Comparison of ENCODE assay signal across 20 cellular contexts in genomic region chr6:7546832-7547714, GRCh38. TPM values are rescaled to one million over a fixed set of nuclear protein-coding genes. Genes with fewer than 3 reads are reported as not detected.
DNase-seq lines count a peak whose midpoint lies in the region; ATAC-seq, FAIRE-seq and TF ChIP-seq lines count a peak whose summit lies in the region.
"Had no signal": no experiment of that assay in that cellular context is flagged by ENCODE, and none has a peak within 500 bp of the region (broad histone marks: within the 10 kb centered on the region; RNA-seq: fewer than 3 reads in every experiment).

No MANE protein-coding gene starts in this region.

- H3K27me3 ChIP-seq in astrocyte (ENCODE audit: insufficient read depth, low read length) (peaks cover 2% of the 10 kb centered on the region), foreskin keratinocyte (no peaks in the 10 kb centered on the region)

- H3K4me1 Mint-ChIP-seq in HFFc6 (ENCODE audit: low read depth) (peaks cover 54% of the 10 kb centered on the region), astrocyte (ENCODE audit: low read depth, unreplicated experiment) (peaks cover 37% of the 10 kb centered on the region)

- H3K4me1 ChIP-seq in astrocyte (ENCODE audit: insufficient read depth, low read length) (peaks cover 8% of the 10 kb centered on the region), foreskin keratinocyte (peaks cover 44% of the 10 kb centered on the region)

- H3K4me3 Mint-ChIP-seq in HFFc6 (no peak overlapping the region), astrocyte (ENCODE audit: unreplicated experiment) (peak overlapping the region; percentile 63)
- H3K4me3 Mint-ChIP-seq: CD8-positive, alpha-beta T cell; H9; stimulated activated naive B cell treated with anti-CD40 and anti-IgM and Interleukin-4, amounts not matched to agents 10 μg/mL and 1 μg/mL and 100 μg/mL, for 72 hours had no signal

- ATAC-seq in foreskin keratinocyte (peak; percentile 21), GM18873 (IDR thresholded peaks at IDR 0.05; ENCODE audit: low FRiP score, unreplicated experiment) (no peak)
- ATAC-seq: CD8-positive, alpha-beta T cell; SK-N-SH treated with all-trans-retinoic acid at 6 μM for 48 hours; stimulated activated naive B cell treated with anti-CD40 and anti-IgM and Interleukin-4, amounts not matched to agents 10 μg/mL and 1 μg/mL and 100 μg/mL, for 72 hours had no signal

- TF ChIP-seq CTCF in HFFc6 (IDR thresholded peaks at IDR 0.05) (no peak), astrocyte (IDR thresholded peaks at IDR 0.05; ENCODE audit: insufficient read depth, low read depth, low read length) (no peak), foreskin keratinocyte (conservative IDR thresholded peaks at IDR 0.05) (no peak)

- H3K27ac Mint-ChIP-seq in HFFc6 (peak overlapping the region; percentile 57; the same call in 1 of the 2 replicates), astrocyte (ENCODE audit: unreplicated experiment) (peak overlapping the region; percentile 69)
- H3K27ac Mint-ChIP-seq: CD8-positive, alpha-beta T cell; H9; stimulated activated naive B cell treated with anti-CD40 and anti-IgM and Interleukin-4, amounts not matched to agents 10 μg/mL and 1 μg/mL and 100 μg/mL, for 72 hours had no signal

- no peak overlapping the region for H3K9ac ChIP-seq in astrocyte (ENCODE audit: low read length)

- H3K9me3 Mint-ChIP-seq in HFFc6 (no peaks in the 10 kb centered on the region), astrocyte (ENCODE audit: unreplicated experiment) (no peaks in the 10 kb centered on the region)
- H3K9me3 Mint-ChIP-seq: CD8-positive, alpha-beta T cell; H9; stimulated activated naive B cell treated with anti-CD40 and anti-IgM and Interleukin-4, amounts not matched to agents 10 μg/mL and 1 μg/mL and 100 μg/mL, for 72 hours had no signal

- H3K27ac ChIP-seq in astrocyte (ENCODE audit: low read depth, low read length) (no peak overlapping the region), foreskin keratinocyte (peak overlapping the region; percentile 93), skin epidermis (peak overlapping the region in 20 of 21 experiments; percentile 4 to 99 (median 82))
- H3K27ac ChIP-seq: upper lobe of left lung had no signal

- H3K36me3 Mint-ChIP-seq in HFFc6 (ENCODE audit: low read depth) (no peaks in the 10 kb centered on the region), astrocyte (ENCODE audit: low read depth, unreplicated experiment) (peaks cover 32% of the 10 kb centered on the region)
- H3K36me3 Mint-ChIP-seq: CD8-positive, alpha-beta T cell; stimulated activated naive B cell treated with anti-CD40 and anti-IgM and Interleukin-4, amounts not matched to agents 10 μg/mL and 1 μg/mL and 100 μg/mL, for 72 hours had no signal

- peaks cover 6% of the 10 kb centered on the region for H3K36me3 ChIP-seq in astrocyte (ENCODE audit: insufficient read depth, low read length)
- H3K36me3 ChIP-seq: upper lobe of left lung had no signal

- DNase-seq in HFFc6: no peak
- DNase-seq in astrocyte (ENCODE audit: low read depth): no peak
- DNase-seq in foreskin keratinocyte: peak in 1 of 2 donors; percentile 76
- no peak for DNase-seq in GM03348 (ENCODE audit: low spot score)
- DNase-seq in NCI-H1436 (lab: John Stamatoyannopoulos, UW): no peak
- no peak for DNase-seq in C1 segment of cervical spinal cord (lab: John Stamatoyannopoulos, UW)
- DNase-seq: activated CD4-positive, alpha-beta T cell treated with anti-CD3 and anti-CD28 coated beads for 1 hour; CD8-positive, alpha-beta T cell; EL; H9; Karpas-422; NCI-H2171; NCI-H82; retina; stimulated activated naive B cell treated with anti-CD40 and anti-IgM and Interleukin-4, amounts not matched to agents 10 μg/mL and 1 μg/mL and 100 μg/mL, for 72 hours had no signal

- H3K9me3 ChIP-seq in astrocyte (ENCODE audit: insufficient read depth, low read depth, low read length): no peaks in the 10 kb centered on the region
- H3K9me3 ChIP-seq: upper lobe of left lung had no signal

- peaks cover 20% of the 10 kb centered on the region for H4K20me1 ChIP-seq in astrocyte (ENCODE audit: insufficient read depth, low read length)

- H2AFZ ChIP-seq in astrocyte (ENCODE audit: low read depth, low read length): no peak overlapping the region

- H3K4me3 ChIP-seq in astrocyte (ENCODE audit: insufficient read depth, low read depth, low read length) (no peak overlapping the region), skin epidermis (peak overlapping the region in 6 of 7 experiments; percentile 3 to 65 (median 38))
- H3K4me3 ChIP-seq: upper lobe of left lung had no signal

- peaks cover 96% of the 10 kb centered on the region for H3K79me2 ChIP-seq in astrocyte (ENCODE audit: insufficient read depth, low read length)

- H3K27me3 Mint-ChIP-seq in HFFc6 (ENCODE audit: insufficient read depth): no peaks in the 10 kb centered on the region; the same call in 1 of the 2 replicates
- no peaks in the 10 kb centered on the region for H3K27me3 Mint-ChIP-seq in astrocyte (ENCODE audit: low read depth, unreplicated experiment)

- no peak overlapping the region for H3K4me2 ChIP-seq in astrocyte (ENCODE audit: low read length)

- FAIRE-seq in astrocyte (lab: Jason Lieb, UNC): no peak
- FAIRE-seq: islet of Langerhans had no signal

RNA-seq across cellular contexts. Expression of gene DSP, which starts 5.6 kb away (rescaled TPM):
- total RNA-seq in HFFc6 (2021; fragmentation: NEBNext Ultra II Directional; extraction: Animal tissue kit (Norgen Biotek cat#: 25700)): 10 to 100 TPM; 33.8 to 65.4 (median 37.0) TPM
- total RNA-seq in astrocyte (468 and 555 TPM in 2 replicates), foreskin keratinocyte (352 and 371 TPM in 2 replicates)
- polyA plus RNA-seq in foreskin keratinocyte: 63.1 and 67.4 TPM in 2 replicates

RNA-seq across cellular contexts. Expression of gene SNRNP48, which starts 42.9 kb away (rescaled TPM):
- total RNA-seq in HFFc6 (2021; fragmentation: NEBNext Ultra II Directional; extraction: Animal tissue kit (Norgen Biotek cat#: 25700)): 10 to 100 TPM in 5 of 6 experiments, 1 to 10 TPM in 1; 9.7 to 12.9 (median 11.9) TPM
- total RNA-seq in astrocyte: 10.2 and 13.1 TPM in 2 replicates
- 12.0 and 12.2 TPM in 2 replicates for total RNA-seq in foreskin keratinocyte
- polyA plus RNA-seq in foreskin keratinocyte: 4.0 and 5.1 TPM in 2 replicates
